Comparison of ENCODE assay signal across 13 cellular contexts in the genomic region with DNA sequence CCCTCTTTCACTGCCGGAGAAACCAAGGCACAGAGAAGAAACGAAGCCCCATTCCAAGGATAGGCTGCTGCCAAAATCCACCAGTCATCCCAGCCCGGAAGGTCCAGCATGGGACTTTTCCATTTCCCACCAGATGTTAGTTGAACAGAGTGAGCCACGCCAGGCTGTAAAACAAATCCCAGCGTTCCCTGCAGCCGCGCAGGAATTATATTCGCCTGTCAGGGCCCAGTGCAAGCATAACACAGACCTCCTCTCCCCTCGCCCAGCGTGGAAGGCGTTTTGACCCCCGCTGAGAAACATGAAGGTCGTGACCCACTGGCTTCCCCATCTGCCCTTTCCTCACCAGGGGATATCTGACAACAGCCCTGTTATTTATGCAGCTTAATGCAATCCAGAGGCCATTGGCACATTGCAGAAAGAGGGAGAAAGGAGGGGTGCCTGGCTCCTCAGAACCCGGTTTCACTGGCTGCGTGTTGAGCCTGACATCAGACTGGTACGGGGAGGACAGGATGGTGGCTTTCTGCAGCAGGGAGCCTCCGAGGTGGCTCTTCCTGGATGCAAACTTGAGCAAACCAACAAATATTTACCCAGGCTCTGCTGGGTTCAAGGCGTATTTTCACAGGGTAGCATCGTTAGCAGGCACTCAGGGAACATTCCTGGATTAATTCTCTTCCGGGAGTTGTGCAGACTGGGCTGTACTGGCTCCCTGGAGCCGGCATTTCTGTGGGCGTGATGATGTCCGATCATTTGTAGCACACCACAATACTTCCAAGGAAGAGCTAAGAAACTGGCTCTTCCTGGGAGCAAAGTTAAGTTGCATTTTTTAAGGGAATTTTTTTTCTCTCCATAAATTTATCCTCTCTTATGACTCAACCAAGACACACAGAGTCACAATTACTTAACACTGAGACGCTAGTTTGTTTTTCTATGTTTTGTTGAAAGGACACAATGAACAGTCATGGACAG.
DNase-seq lines count a peak whose midpoint lies in the region; ATAC-seq and TF ChIP-seq lines count a peak whose summit lies in the region.
"Had no signal": no experiment of that assay in that cellular context is flagged by ENCODE, and none has a peak within 500 bp of the region (broad histone marks: within the 10 kb centered on the region; RNA-seq: fewer than 3 reads in every experiment).

No MANE protein-coding gene starts in this region.

- H3K4me2 ChIP-seq in fibroblast of lung (ENCODE audit: extremely low read depth, insufficient read depth, low read length) (peak overlapping the region; percentile 53), OCI-LY7 (ENCODE audit: low read length) (no peak overlapping the region)

- H3K4me1 ChIP-seq in fibroblast of lung (ENCODE audit: control insufficient read depth, extremely low read depth, insufficient read depth, low read length) (peaks cover 30% of the 10 kb centered on the region), OCI-LY7 (ENCODE audit: insufficient read depth, low read length, poor library complexity, severe bottlenecking) (no peaks in the 10 kb centered on the region)

- H3K27ac ChIP-seq in fibroblast of lung (ENCODE audit: insufficient read depth, low read length) (peak overlapping the region; percentile 78), OCI-LY7 (ENCODE audit: low read depth, low read length, poor library complexity, severe bottlenecking) (no peak overlapping the region)
- H3K27ac ChIP-seq: RWPE1 had no signal

- H3K4me1 Mint-ChIP-seq in neural crest cell = peaks cover 37% of the 10 kb centered on the region

- H3K4me3 Mint-ChIP-seq in neural crest cell = peak overlapping the region; percentile 16

- no peak overlapping the region for H3K9ac ChIP-seq in fibroblast of lung (ENCODE audit: insufficient read depth, low read length)

- no TSS peak for BruUV-seq in OCI-LY7 (replicated peaks; lab: Mats Ljungman, UMichigan)

- H2AFZ ChIP-seq in fibroblast of lung (ENCODE audit: low read length) = peak overlapping the region; percentile 36
- H2AFZ ChIP-seq in OCI-LY7 (ENCODE audit: low read length) = no peak overlapping the region

- CTCF ChIA-PET in OCI-LY7 (lab: Charles Lee; ENCODE audit: unreplicated experiment) = no interaction called here

- H3K79me2 ChIP-seq in fibroblast of lung (ENCODE audit: control insufficient read depth, insufficient read depth, low read length) = no peaks in the 10 kb centered on the region
- H3K79me2 ChIP-seq in OCI-LY7 (ENCODE audit: insufficient read depth, low read depth, low read length) = no peaks in the 10 kb centered on the region

- H3K36me3 ChIP-seq in fibroblast of lung (ENCODE audit: control insufficient read depth, insufficient read depth, low read length) (no peaks in the 10 kb centered on the region), OCI-LY7 (ENCODE audit: insufficient read depth, low read length) (no peaks in the 10 kb centered on the region)

- no peak for TF ChIP-seq CTCF in fibroblast of lung (conservative IDR thresholded peaks at IDR 0.05 in 1 of 2, IDR thresholded peaks at IDR 0.05 in 1 of 2; ENCODE audit: low read depth in 1 of 2, low read length in 2 of 2)
- no peak for TF ChIP-seq CTCF in neural crest cell (conservative IDR thresholded peaks at IDR 0.05)
- TF ChIP-seq CTCF in OCI-LY7 (conservative IDR thresholded peaks at IDR 0.05; ENCODE audit: low read length) = no peak

- no peaks in the 10 kb centered on the region for H3K36me3 Mint-ChIP-seq in neural crest cell (ENCODE audit: low read depth)

- no peaks in the 10 kb centered on the region for H3K9me2 ChIP-seq in OCI-LY7 (ENCODE audit: insufficient read depth, low read length)

- intact Hi-C loops in OCI-LY7 (cut with micrococcal nuclease; ENCODE audit: unreplicated experiment) = no loop called here

- H3K9me3 ChIP-seq in fibroblast of lung (ENCODE audit: control insufficient read depth, insufficient read depth, low read depth, low read length) (no peaks in the 10 kb centered on the region), OCI-LY7 (ENCODE audit: low read length) (no peaks in the 10 kb centered on the region)

- H3K27me3 ChIP-seq in fibroblast of lung (ENCODE audit: control insufficient read depth, insufficient read depth, low read length) = no peaks in the 10 kb centered on the region

- POLR2A ChIA-PET in OCI-LY7 (lab: Charles Lee) = interaction anchor here (1.0 kb wide), 1 partner anchor 413 kb away, joined by 3 read pairs; no protein-coding TSS in a partner anchor

- H4K20me1 ChIP-seq in fibroblast of lung (ENCODE audit: control insufficient read depth, extremely low read depth, insufficient read depth, low read length) (no peaks in the 10 kb centered on the region), OCI-LY7 (ENCODE audit: insufficient read depth, low read length) (no peaks in the 10 kb centered on the region)

- peak; percentile 49 for DNase-seq in AG20443 (ENCODE audit: low spot score)
- peak; percentile 75 for DNase-seq in NOMO-1 treated with DMSO at 0.1 percent for 48 hours (lab: John Stamatoyannopoulos, UW; ENCODE audit: unreplicated experiment)
- peak; percentile 51 to 64 for DNase-seq in fibroblast of lung (ENCODE audit: low read depth in 2 of 2)
- DNase-seq in neural crest cell (ENCODE audit: low read depth, low spot score) = no peak
- DNase-seq in stimulated activated CD4-positive, alpha-beta T cell treated with anti-CD3 and anti-CD28 coated beads, Interleukin-1b, Interleukin-23, amount 100 ng/mL, for 48 hours = no peak
- no peak for DNase-seq in OCI-LY7 (ENCODE audit: low spot score)
- DNase-seq: anterior cingulate cortex, C1 segment of cervical spinal cord, GF-D8, NCI-H226 had no signal

- H3K9me3 Mint-ChIP-seq in neural crest cell = no peaks in the 10 kb centered on the region

- H3K27ac Mint-ChIP-seq in neural crest cell (ENCODE audit: unreplicated experiment) = no peak overlapping the region

- no peak for ATAC-seq in HG02588 (IDR thresholded peaks at IDR 0.05; ENCODE audit: unreplicated experiment)
- no peak for ATAC-seq in GM21825 (IDR thresholded peaks at IDR 0.05; ENCODE audit: unreplicated experiment)

- H3K27me3 Mint-ChIP-seq in neural crest cell (ENCODE audit: low read depth) = peaks cover 84% of the 10 kb centered on the region

- peak overlapping the region in 1 of 4 experiments; percentile 37 for H3K4me3 ChIP-seq in fibroblast of lung (replicated peaks in 1 of 4; ENCODE audit: control extremely low read depth in 1 of 4, insufficient read depth in 1 of 4, low read depth in 3 of 4, low read length in 4 of 4)
- H3K4me3 ChIP-seq in OCI-LY7 (ENCODE audit: low read depth, low read length, poor library complexity, severe bottlenecking) = no peak overlapping the region

Comparison
In these comparisons a context has a peak if more than half of its experiments do, and no peak if none do; other contexts are left out.
1. DNase-seq: peak in AG20443 (single experiment), NOMO-1 treated with DMSO at 0.1 percent for 48 hours (single experiment) and fibroblast of lung (2 of 2); none in neural crest cell (single experiment), stimulated activated CD4-positive, alpha-beta T cell treated with anti-CD3 and anti-CD28 coated beads, Interleukin-1b, Interleukin-23, amount 100 ng/mL, for 48 hours (single experiment) and OCI-LY7 (single experiment).